8 cellular contexts compared by ENCODE assay signal in genomic region chr1:15885701-15886612, GRCh38. TPM values are rescaled to one million over a fixed set of nuclear protein-coding genes. Genes with fewer than 3 reads are reported as not detected.
DNase-seq lines count a peak whose midpoint lies in the region; ATAC-seq, FAIRE-seq and TF ChIP-seq lines count a peak whose summit lies in the region.

No MANE protein-coding gene starts in this region.

- POLR2A ChIA-PET in OCI-LY7 (lab: Charles Lee), result interaction anchor here (0.6 to 1.2 kb wide), 3 partner anchors 9 to 587 kb away, joined by 3 to 6 read pairs (median 5); no protein-coding TSS in a partner anchor
- POLR2A ChIA-PET in GM12878 (lab: Charles Lee), result interaction anchor here (0.6 to 1.9 kb wide), 6 partner anchors 34 to 91 kb away, joined by 3 to 4 read pairs (median 4); no protein-coding TSS in a partner anchor

- DNase-seq in activated T-cell treated with anti-CD3 and anti-CD28 coated beads for 1 hour (ENCODE audit: low read depth) (peak; percentile 17), activated T-cell treated with anti-CD3 and anti-CD28 coated beads for 4 hours (no peak), OCI-LY7 (ENCODE audit: low spot score) (peak; percentile 12), GM12878 (ENCODE audit: low read depth, low spot score) (peak; percentile 36), right atrium auricular region (ENCODE audit: low spot score) (peak; percentile 99), pancreas (peak; percentile 96 to 99 (median 98))

- FAIRE-seq in GM12878 (lab: Jason Lieb, UNC) (no peak), pancreas (lab: Jason Lieb, UNC) (peak; percentile 47)

- H3K9ac ChIP-seq in GM12878 (ENCODE audit: control insufficient read depth, insufficient read depth, low read length), result peak overlapping the region; percentile 74

- H3K4me1 ChIP-seq in OCI-LY7 (ENCODE audit: insufficient read depth, low read length, poor library complexity, severe bottlenecking), result peaks cover 33% of the 10 kb centered on the region
- peaks cover 24% of the 10 kb centered on the region for H3K4me1 ChIP-seq in GM12878 (ENCODE audit: control insufficient read depth, insufficient read depth, low read length)
- peaks cover 0 to 48% of the 10 kb centered on the region in 2 donors for H3K4me1 ChIP-seq in right atrium auricular region
- H3K4me1 ChIP-seq in pancreas, result peaks cover 0 to 24% (median 13%) of the 10 kb centered on the region in 3 donors

- H3K79me2 ChIP-seq in OCI-LY7 (ENCODE audit: insufficient read depth, low read depth, low read length) (peaks cover 100% of the 10 kb centered on the region), GM12878 (ENCODE audit: control insufficient read depth, insufficient read depth, low read length) (peaks cover 94% of the 10 kb centered on the region)

- peak overlapping the region; percentile 33; the same call in 1 of the 2 replicates for H3K4me2 ChIP-seq in OCI-LY7 (ENCODE audit: low read length)
- H3K4me2 ChIP-seq in GM12878 (ENCODE audit: control insufficient read depth, insufficient read depth), result peak overlapping the region; percentile 99

- H3K9me2 ChIP-seq in OCI-LY7 (ENCODE audit: insufficient read depth, low read length), result no peaks in the 10 kb centered on the region

- SMC1A ChIA-PET in GM12878 (lab: Charles Lee; ENCODE audit: uncharacterized antibody, unreplicated experiment), result interaction anchor here (0.7 to 2.3 kb wide), 14 partner anchors 9 to 70 kb away, joined by 3 to 8 read pairs (median 4); partner anchors contain the start of gene SPEN

- no peak for TF ChIP-seq RAD21 in Ishikawa (IDR thresholded peaks at IDR 0.05; ENCODE audit: low read depth)
- TF ChIP-seq RAD21 in GM12878 (IDR thresholded peaks at IDR 0.05; ENCODE audit: insufficient read depth, low read depth, low read length), result no peak

- RAD21 ChIA-PET in GM12878 (lab: Charles Lee; ENCODE audit: unreplicated experiment), result interaction anchor here (0.9 to 1.9 kb wide), 5 partner anchors 9 to 70 kb away, joined by 3 to 7 read pairs (median 4); no protein-coding TSS in a partner anchor

- TF ChIP-seq CTCF in OCI-LY7 (conservative IDR thresholded peaks at IDR 0.05; ENCODE audit: low read length), result 0 out of 2 replicates have a peak, but pooled peaks have one; percentile 20
- TF ChIP-seq CTCF in GM12878 (IDR thresholded peaks at IDR 0.05 in 2 of 3, conservative IDR thresholded peaks at IDR 0.05 in 1 of 3; ENCODE audit: control insufficient read depth in 2 of 3, extremely low read depth in 1 of 3, insufficient read depth in 1 of 3, low read depth in 3 of 3, low read length in 3 of 3), result no peak
- peak in 1 of 2 donors; percentile 13 for TF ChIP-seq CTCF in right atrium auricular region (IDR thresholded peaks at IDR 0.05)
- TF ChIP-seq CTCF in pancreas (IDR thresholded peaks at IDR 0.05), result no peak

- 7% methylated on average over 14 of the region's 14 CpGs for WGBS in GM12878 (ENCODE audit: insufficient coverage, insufficient replicate concordance, low lambda C conversion rate, missing lambda C conversion rate)
- WGBS in pancreas, 2 donors, result 0 to 2% methylated on average over 14 of the region's 14 CpGs

- no peaks in the 10 kb centered on the region for H3K27me3 ChIP-seq in GM12878 (replicated peaks in 1 of 2; ENCODE audit: control insufficient read depth in 2 of 2, insufficient read depth in 2 of 2, low read length in 1 of 2)
- H3K27me3 ChIP-seq in right atrium auricular region, result no peaks in the 10 kb centered on the region
- H3K27me3 ChIP-seq in pancreas, result no peaks in the 10 kb centered on the region

- peaks cover 74% of the 10 kb centered on the region for H3K36me3 ChIP-seq in OCI-LY7 (ENCODE audit: insufficient read depth, low read length)
- H3K36me3 ChIP-seq in GM12878 (ENCODE audit: control insufficient read depth in 2 of 2, insufficient read depth in 2 of 2, low read length in 1 of 2), result peaks cover 3 to 12% of the 10 kb centered on the region in 2 experiments; a peak in 3 of 4 replicates
- no peaks in the 10 kb centered on the region for H3K36me3 ChIP-seq in right atrium auricular region
- peaks cover 0 to 5% (median 0%) of the 10 kb centered on the region in 3 donors for H3K36me3 ChIP-seq in pancreas

- H3K9me3 ChIP-seq in OCI-LY7 (ENCODE audit: low read length), result no peaks in the 10 kb centered on the region
- no peaks in the 10 kb centered on the region for H3K9me3 ChIP-seq in GM12878 (replicated peaks; ENCODE audit: control insufficient read depth, insufficient read depth, low read length)
- H3K9me3 ChIP-seq in right atrium auricular region, result no peaks in the 10 kb centered on the region
- H3K9me3 ChIP-seq in pancreas, result no peaks in the 10 kb centered on the region

- H3K27ac ChIP-seq in OCI-LY7 (ENCODE audit: low read depth, low read length, poor library complexity, severe bottlenecking) (no peak overlapping the region), GM12878 (ENCODE audit: control insufficient read depth, insufficient read depth) (peak overlapping the region; percentile 87), right atrium auricular region (peak overlapping the region; percentile 84 to 90), pancreas (peak overlapping the region; percentile 72 to 90 (median 86))

- ATAC-seq in GM12878 (peak; percentile 65), pancreas (peak; percentile 98 to 99 (median 98)), HG02884 (IDR thresholded peaks at IDR 0.05; ENCODE audit: unreplicated experiment) (no peak)

- CTCF ChIA-PET in OCI-LY7 (lab: Charles Lee; ENCODE audit: unreplicated experiment) (no interaction called here), GM12878 (lab: Yijun Ruan, JAX) (interaction anchor here (0.7 to 1.8 kb wide), 5 partner anchors 11 to 70 kb away, joined by 3 to 10 read pairs (median 3); no protein-coding TSS in a partner anchor)

- peak; percentile 37; the same call in 1 of the 2 replicates for TF ChIP-seq POLR2A in GM12878 (IDR thresholded peaks at IDR 0.05; ENCODE audit: low read depth, low read length)

- TF ChIP-seq EP300 in Ishikawa (IDR thresholded peaks at IDR 0.05; ENCODE audit: borderline replicate concordance) (no peak), GM12878 (IDR thresholded peaks at IDR 0.05; ENCODE audit: borderline replicate concordance in 1 of 2, control insufficient read depth in 1 of 2, low read depth in 2 of 2, low read length in 2 of 2) (no peak)

- BruUV-seq in OCI-LY7 (replicated peaks; lab: Mats Ljungman, UMichigan) (no TSS peak), GM12878 (replicated peaks; lab: Mats Ljungman, UMichigan) (TSS peak; percentile 1)

- in situ Hi-C loops in GM12878 (cut with MboI), result no loop called here

- peaks cover 70% of the 10 kb centered on the region for H4K20me1 ChIP-seq in OCI-LY7 (ENCODE audit: insufficient read depth, low read length)
- no peaks in the 10 kb centered on the region for H4K20me1 ChIP-seq in GM12878 (ENCODE audit: control insufficient read depth, insufficient read depth)

- no peak overlapping the region for H3K4me3 ChIP-seq in OCI-LY7 (ENCODE audit: low read depth, low read length, poor library complexity, severe bottlenecking)
- peak overlapping the region; percentile 46; the same call in 1 of the 2 replicates for H3K4me3 ChIP-seq in GM12878
- H3K4me3 ChIP-seq in right atrium auricular region, result peak overlapping the region; percentile 24 to 46
- H3K4me3 ChIP-seq in pancreas, result peak overlapping the region in 2 of 4 donors; percentile 24 to 32

- H2AFZ ChIP-seq in OCI-LY7 (ENCODE audit: low read length), result no peak overlapping the region
- peak overlapping the region; percentile 4; the same call in 1 of the 2 replicates for H2AFZ ChIP-seq in GM12878 (ENCODE audit: control insufficient read depth, low read depth, low read length)

- intact Hi-C loops in OCI-LY7 (cut with micrococcal nuclease; ENCODE audit: unreplicated experiment) (no loop called here), GM12878 (cut with micrococcal nuclease; ENCODE audit: unreplicated experiment) (no loop called here), pancreas (cut with DNase I) (no loop called here)

TF ChIP-seq in Ishikawa, 13 proteins besides CTCF, POLR2A, EP300 and RAD21 (continues in another document):
- TF ChIP-seq TEAD4 (IDR thresholded peaks at IDR 0.05) (no peak; the same call in 1 of the 2 replicates), ZBTB7A (IDR thresholded peaks at IDR 0.05; ENCODE audit: low read depth) (no peak), YY1 (IDR thresholded peaks at IDR 0.05; ENCODE audit: low read depth) (no peak), MAX (IDR thresholded peaks at IDR 0.05) (no peak), EGR1 (IDR thresholded peaks at IDR 0.05) (no peak)

TF ChIP-seq in GM12878, 131 proteins besides CTCF, POLR2A, EP300 and RAD21 (continues in another document):
- no peak for TF ChIP-seq MXI1 (IDR thresholded peaks at IDR 0.05; ENCODE audit: low read depth, low read length)
- TF ChIP-seq SRF (IDR thresholded peaks at IDR 0.05; ENCODE audit: low read depth in 2 of 2, low read length in 2 of 2), result 0 out of 4 replicates have a peak, but pooled peaks of 1 of the 2 experiments have one; percentile 33
- TF ChIP-seq GATAD2B (conservative IDR thresholded peaks at IDR 0.05; ENCODE audit: low read depth), result peak; percentile 34; the same call in 1 of the 2 replicates
- TF ChIP-seq HCFC1 (IDR thresholded peaks at IDR 0.05; ENCODE audit: low read length), result no peak
- TF ChIP-seq CHD2 (IDR thresholded peaks at IDR 0.05; ENCODE audit: borderline replicate concordance, low read depth, low read length), result no peak

RNA-seq across cellular contexts. Expression of gene SPEN, which starts 38.5 kb away (rescaled TPM):
- total RNA-seq in OCI-LY7 (2014; rRNA removed; shearing (Covaris generic)), result 40.7 and 41.4 TPM in 2 replicates
- total RNA-seq in OCI-LY7 (2022) (87.1 and 90.3 TPM in 2 replicates), GM12878 (2014; rRNA removed) (18.9 and 20.9 TPM in 2 replicates), GM12878 (2014; rRNA removed; fragmentation: Illumina TruSeq; extraction: Trizol) (16.5 and 18.2 TPM in 2 replicates), GM12878 (2021) (57.5 and 58.7 TPM in 2 replicates), right atrium auricular region (10 to 100 TPM; 25.0 to 32.9 TPM), pancreas (10 to 100 TPM; 23.9 to 38.2 (median 27.5) TPM)
- 170 and 175 TPM in 2 replicates for total RNA-seq in GM12878 (2013; cell fraction: nucleolus; rRNA removed)
- polyA plus RNA-seq in GM12878 (2011; ENCODE audit: low read depth), result 13.6 TPM
- polyA plus RNA-seq in GM12878 (2011; rRNA removed) (6.1 and 6.7 TPM in 2 replicates), GM12878 (2014; fragmentation: Illumina TruSeq; extraction: Trizol) (45.0 and 58.7 TPM in 2 replicates), GM12878 (2014; fragmentation: Nextera tagmentation; extraction: Ambion mirVana) (10 to 100 TPM in 1 of 2 experiments, 1 to 10 TPM in 1; 5.2 to 12.9 TPM), GM12878 (2014; rRNA removed) (28.4 and 34.9 TPM in 2 replicates), GM12878 (2016; fragmentation: Nextera tagmentation; extraction: Ambion mirVana) (10 to 100 TPM; 21.3 to 36.2 TPM), pancreas (10 to 100 TPM; 16.2 to 18.6 TPM)
- polyA plus RNA-seq in GM12878 (2011; cell fraction: cytosol; rRNA removed), result 8.3 and 12.2 TPM in 2 replicates
- 27.8 and 41.7 TPM in 2 replicates for polyA plus RNA-seq in GM12878 (2011; cell fraction: nucleus; rRNA removed)
- 34.0 and 40.1 TPM in 2 replicates for polyA plus RNA-seq in GM12878 (2012)
- 29.4 and 33.6 TPM in 2 replicates for polyA minus RNA-seq in GM12878 (2011; rRNA and poly(A)+ RNA removed)
- polyA minus RNA-seq in GM12878 (2011; cell fraction: cytosol; rRNA and poly(A)+ RNA removed), result 21.8 and 24.4 TPM in 2 replicates
- polyA minus RNA-seq in GM12878 (2011; cell fraction: nucleus; rRNA and poly(A)+ RNA removed), result 18.4 and 37.1 TPM in 2 replicates
